ENCODE assay signal across 1 cellular context in the genomic region with DNA sequence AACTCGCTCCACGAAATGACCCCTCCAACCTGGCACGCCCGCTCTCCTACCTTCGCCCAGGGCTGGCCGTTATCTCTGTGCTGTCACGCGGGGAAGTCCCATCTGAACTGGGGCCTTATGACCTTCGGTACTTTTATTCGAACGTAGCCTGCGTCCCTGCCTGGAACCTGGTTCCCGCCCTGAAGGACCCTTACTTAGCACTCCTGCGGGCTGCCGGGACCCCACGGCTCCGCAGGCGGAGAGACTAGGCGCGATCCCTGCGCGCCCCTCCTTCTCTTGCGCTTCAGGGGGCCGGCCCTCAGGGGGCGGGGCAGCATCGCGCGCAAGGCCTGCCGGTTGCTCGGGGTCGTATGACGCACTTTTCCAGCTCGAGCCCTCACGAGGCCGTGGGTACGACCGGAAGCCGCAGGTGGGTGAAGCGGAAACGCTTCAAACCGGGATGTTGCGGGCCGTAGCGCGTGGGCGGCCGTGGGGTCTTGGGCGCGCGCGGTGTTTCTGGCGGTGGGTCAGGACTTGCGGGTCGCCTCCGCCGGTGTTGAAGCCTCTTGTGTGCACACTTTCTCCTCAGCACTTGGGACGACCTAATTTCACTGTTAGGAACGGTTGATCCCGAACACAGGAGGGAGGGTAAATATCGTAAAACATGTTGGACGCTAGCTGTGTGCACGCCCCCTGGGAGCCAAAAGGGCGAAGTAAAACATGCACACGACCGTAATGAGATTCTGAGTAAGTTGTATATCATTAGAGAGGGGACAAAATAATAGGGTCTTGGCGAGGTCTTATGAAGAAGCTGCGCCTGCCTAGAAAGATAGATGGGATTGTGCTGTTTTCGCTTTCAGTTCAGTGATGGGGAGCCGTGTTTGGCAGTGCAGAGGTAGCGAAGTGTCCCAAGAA.
TF ChIP-seq lines count a peak whose summit lies in the region.

A gene (plus strand): TSS at position 325 of the 894 bp plus-strand sequence. CDS start 6,991 bp downstream, outside the sequence.
A gene with protein sequence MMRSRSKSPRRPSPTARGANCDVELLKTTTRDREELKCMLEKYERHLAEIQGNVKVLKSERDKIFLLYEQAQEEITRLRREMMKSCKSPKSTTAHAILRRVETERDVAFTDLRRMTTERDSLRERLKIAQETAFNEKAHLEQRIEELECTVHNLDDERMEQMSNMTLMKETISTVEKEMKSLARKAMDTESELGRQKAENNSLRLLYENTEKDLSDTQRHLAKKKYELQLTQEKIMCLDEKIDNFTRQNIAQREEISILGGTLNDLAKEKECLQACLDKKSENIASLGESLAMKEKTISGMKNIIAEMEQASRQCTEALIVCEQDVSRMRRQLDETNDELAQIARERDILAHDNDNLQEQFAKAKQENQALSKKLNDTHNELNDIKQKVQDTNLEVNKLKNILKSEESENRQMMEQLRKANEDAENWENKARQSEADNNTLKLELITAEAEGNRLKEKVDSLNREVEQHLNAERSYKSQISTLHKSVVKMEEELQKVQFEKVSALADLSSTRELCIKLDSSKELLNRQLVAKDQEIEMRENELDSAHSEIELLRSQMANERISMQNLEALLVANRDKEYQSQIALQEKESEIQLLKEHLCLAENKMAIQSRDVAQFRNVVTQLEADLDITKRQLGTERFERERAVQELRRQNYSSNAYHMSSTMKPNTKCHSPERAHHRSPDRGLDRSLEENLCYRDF (minus strand): TSS at position 300 of the 894 bp plus-strand sequence. CDS start 45,503 bp downstream, outside the sequence.

TF ChIP-seq in HepG2, 621 proteins besides CTCF, POLR2A, EP300 and RAD21 (continued from another document and continues in another):
- TF ChIP-seq PITX1 (CRISPR knock-in tag; IDR thresholded peaks at IDR 0.05) = peak; percentile 90
- no peak for TF ChIP-seq RFX1 (IDR thresholded peaks at IDR 0.05)
- TF ChIP-seq, protein P1, sequence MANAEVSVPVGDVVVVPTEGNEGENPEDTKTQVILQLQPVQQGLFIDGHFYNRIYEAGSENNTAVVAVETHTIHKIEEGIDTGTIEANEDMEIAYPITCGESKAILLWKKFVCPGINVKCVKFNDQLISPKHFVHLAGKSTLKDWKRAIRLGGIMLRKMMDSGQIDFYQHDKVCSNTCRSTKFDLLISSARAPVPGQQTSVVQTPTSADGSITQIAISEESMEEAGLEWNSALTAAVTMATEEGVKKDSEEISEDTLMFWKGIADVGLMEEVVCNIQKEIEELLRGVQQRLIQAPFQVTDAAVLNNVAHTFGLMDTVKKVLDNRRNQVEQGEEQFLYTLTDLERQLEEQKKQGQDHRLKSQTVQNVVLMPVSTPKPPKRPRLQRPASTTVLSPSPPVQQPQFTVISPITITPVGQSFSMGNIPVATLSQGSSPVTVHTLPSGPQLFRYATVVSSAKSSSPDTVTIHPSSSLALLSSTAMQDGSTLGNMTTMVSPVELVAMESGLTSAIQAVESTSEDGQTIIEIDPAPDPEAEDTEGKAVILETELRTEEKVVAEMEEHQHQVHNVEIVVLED (CRISPR knock-in tag; IDR thresholded peaks at IDR 0.05; ENCODE audit: borderline replicate concordance) = peak; percentile 96
- TF ChIP-seq, protein P2, sequence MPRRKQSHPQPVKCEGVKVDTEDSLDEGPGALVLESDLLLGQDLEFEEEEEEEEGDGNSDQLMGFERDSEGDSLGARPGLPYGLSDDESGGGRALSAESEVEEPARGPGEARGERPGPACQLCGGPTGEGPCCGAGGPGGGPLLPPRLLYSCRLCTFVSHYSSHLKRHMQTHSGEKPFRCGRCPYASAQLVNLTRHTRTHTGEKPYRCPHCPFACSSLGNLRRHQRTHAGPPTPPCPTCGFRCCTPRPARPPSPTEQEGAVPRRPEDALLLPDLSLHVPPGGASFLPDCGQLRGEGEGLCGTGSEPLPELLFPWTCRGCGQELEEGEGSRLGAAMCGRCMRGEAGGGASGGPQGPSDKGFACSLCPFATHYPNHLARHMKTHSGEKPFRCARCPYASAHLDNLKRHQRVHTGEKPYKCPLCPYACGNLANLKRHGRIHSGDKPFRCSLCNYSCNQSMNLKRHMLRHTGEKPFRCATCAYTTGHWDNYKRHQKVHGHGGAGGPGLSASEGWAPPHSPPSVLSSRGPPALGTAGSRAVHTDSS (CRISPR knock-in tag; conservative IDR thresholded peaks at IDR 0.05) = 0 out of 2 replicates have a peak, but pooled peaks have one; percentile 43
- no peak for TF ChIP-seq SCMH1 (CRISPR knock-in tag; IDR thresholded peaks at IDR 0.05; ENCODE audit: borderline replicate concordance)
- TF ChIP-seq, protein P3, sequence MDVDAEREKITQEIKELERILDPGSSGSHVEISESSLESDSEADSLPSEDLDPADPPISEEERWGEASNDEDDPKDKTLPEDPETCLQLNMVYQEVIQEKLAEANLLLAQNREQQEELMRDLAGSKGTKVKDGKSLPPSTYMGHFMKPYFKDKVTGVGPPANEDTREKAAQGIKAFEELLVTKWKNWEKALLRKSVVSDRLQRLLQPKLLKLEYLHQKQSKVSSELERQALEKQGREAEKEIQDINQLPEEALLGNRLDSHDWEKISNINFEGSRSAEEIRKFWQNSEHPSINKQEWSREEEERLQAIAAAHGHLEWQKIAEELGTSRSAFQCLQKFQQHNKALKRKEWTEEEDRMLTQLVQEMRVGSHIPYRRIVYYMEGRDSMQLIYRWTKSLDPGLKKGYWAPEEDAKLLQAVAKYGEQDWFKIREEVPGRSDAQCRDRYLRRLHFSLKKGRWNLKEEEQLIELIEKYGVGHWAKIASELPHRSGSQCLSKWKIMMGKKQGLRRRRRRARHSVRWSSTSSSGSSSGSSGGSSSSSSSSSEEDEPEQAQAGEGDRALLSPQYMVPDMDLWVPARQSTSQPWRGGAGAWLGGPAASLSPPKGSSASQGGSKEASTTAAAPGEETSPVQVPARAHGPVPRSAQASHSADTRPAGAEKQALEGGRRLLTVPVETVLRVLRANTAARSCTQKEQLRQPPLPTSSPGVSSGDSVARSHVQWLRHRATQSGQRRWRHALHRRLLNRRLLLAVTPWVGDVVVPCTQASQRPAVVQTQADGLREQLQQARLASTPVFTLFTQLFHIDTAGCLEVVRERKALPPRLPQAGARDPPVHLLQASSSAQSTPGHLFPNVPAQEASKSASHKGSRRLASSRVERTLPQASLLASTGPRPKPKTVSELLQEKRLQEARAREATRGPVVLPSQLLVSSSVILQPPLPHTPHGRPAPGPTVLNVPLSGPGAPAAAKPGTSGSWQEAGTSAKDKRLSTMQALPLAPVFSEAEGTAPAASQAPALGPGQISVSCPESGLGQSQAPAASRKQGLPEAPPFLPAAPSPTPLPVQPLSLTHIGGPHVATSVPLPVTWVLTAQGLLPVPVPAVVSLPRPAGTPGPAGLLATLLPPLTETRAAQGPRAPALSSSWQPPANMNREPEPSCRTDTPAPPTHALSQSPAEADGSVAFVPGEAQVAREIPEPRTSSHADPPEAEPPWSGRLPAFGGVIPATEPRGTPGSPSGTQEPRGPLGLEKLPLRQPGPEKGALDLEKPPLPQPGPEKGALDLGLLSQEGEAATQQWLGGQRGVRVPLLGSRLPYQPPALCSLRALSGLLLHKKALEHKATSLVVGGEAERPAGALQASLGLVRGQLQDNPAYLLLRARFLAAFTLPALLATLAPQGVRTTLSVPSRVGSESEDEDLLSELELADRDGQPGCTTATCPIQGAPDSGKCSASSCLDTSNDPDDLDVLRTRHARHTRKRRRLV (CRISPR knock-in tag; IDR thresholded peaks at IDR 0.05) = no peak
- TF ChIP-seq ZNF589 (CRISPR knock-in tag; conservative IDR thresholded peaks at IDR 0.05) = peak; percentile 89
- peak; percentile 73 for TF ChIP-seq FOXA3 (CRISPR knock-in tag; IDR thresholded peaks at IDR 0.05)
- TF ChIP-seq HOXA3 (CRISPR knock-in tag; IDR thresholded peaks at IDR 0.05) = peak; percentile 99
- no peak for TF ChIP-seq RCOR2 (CRISPR knock-in tag; IDR thresholded peaks at IDR 0.05)
- peak; percentile 98 for TF ChIP-seq ZBTB38 (CRISPR knock-in tag; IDR thresholded peaks at IDR 0.05)
- peak; percentile 91 for TF ChIP-seq RXRA (CRISPR knock-in tag; IDR thresholded peaks at IDR 0.05)
- TF ChIP-seq BCL6 (CRISPR knock-in tag; IDR thresholded peaks at IDR 0.05) = peak; percentile 78
- TF ChIP-seq, protein P4, sequence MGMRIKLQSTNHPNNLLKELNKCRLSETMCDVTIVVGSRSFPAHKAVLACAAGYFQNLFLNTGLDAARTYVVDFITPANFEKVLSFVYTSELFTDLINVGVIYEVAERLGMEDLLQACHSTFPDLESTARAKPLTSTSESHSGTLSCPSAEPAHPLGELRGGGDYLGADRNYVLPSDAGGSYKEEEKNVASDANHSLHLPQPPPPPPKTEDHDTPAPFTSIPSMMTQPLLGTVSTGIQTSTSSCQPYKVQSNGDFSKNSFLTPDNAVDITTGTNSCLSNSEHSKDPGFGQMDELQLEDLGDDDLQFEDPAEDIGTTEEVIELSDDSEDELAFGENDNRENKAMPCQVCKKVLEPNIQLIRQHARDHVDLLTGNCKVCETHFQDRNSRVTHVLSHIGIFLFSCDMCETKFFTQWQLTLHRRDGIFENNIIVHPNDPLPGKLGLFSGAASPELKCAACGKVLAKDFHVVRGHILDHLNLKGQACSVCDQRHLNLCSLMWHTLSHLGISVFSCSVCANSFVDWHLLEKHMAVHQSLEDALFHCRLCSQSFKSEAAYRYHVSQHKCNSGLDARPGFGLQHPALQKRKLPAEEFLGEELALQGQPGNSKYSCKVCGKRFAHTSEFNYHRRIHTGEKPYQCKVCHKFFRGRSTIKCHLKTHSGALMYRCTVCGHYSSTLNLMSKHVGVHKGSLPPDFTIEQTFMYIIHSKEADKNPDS (CRISPR knock-in tag; IDR thresholded peaks at IDR 0.05) = no peak
- TF ChIP-seq SNRNP70 (IDR thresholded peaks at IDR 0.05; ENCODE audit: low read depth, low read length) = no peak
- TF ChIP-seq ZNF317 (CRISPR knock-in tag; IDR thresholded peaks at IDR 0.05) = peak; percentile 87
- TF ChIP-seq, protein P5, sequence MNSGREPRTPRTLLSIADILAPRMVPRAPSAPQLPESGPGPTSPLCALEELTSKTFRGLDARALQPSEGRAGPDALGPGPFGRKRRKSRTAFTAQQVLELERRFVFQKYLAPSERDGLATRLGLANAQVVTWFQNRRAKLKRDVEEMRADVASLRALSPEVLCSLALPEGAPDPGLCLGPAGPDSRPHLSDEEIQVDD (CRISPR knock-in tag; IDR thresholded peaks at IDR 0.05; ENCODE audit: borderline replicate concordance) = peak; percentile 49; the same call in 1 of the 2 replicates
- TF ChIP-seq, protein P6, sequence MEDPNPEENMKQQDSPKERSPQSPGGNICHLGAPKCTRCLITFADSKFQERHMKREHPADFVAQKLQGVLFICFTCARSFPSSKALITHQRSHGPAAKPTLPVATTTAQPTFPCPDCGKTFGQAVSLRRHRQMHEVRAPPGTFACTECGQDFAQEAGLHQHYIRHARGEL (CRISPR knock-in tag; IDR thresholded peaks at IDR 0.05) = no peak
- peak; percentile 96 for TF ChIP-seq SATB2 (CRISPR knock-in tag; IDR thresholded peaks at IDR 0.05)
- 0 out of 2 replicates have a peak, but pooled peaks have one; percentile 81 for TF ChIP-seq KLF15 (CRISPR knock-in tag; IDR thresholded peaks at IDR 0.05; ENCODE audit: borderline replicate concordance)
- peak; percentile 85; the same call in 1 of the 2 replicates for TF ChIP-seq ZFP1 (CRISPR knock-in tag; IDR thresholded peaks at IDR 0.05)
- TF ChIP-seq, protein P7, sequence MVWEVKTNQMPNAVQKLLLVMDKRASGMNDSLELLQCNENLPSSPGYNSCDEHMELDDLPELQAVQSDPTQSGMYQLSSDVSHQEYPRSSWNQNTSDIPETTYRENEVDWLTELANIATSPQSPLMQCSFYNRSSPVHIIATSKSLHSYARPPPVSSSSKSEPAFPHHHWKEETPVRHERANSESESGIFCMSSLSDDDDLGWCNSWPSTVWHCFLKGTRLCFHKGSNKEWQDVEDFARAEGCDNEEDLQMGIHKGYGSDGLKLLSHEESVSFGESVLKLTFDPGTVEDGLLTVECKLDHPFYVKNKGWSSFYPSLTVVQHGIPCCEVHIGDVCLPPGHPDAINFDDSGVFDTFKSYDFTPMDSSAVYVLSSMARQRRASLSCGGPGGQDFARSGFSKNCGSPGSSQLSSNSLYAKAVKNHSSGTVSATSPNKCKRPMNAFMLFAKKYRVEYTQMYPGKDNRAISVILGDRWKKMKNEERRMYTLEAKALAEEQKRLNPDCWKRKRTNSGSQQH (CRISPR knock-in tag; IDR thresholded peaks at IDR 0.05; ENCODE audit: low read depth) = peak; percentile 87; the same call in 1 of the 2 replicates
- TF ChIP-seq ELF1 (CRISPR knock-in tag; IDR thresholded peaks at IDR 0.05) = peak; percentile 94
- 0 out of 2 replicates have a peak, but pooled peaks have one; percentile 73 for TF ChIP-seq REL (CRISPR knock-in tag; conservative IDR thresholded peaks at IDR 0.05)
- TF ChIP-seq ZKSCAN8 (CRISPR knock-in tag; IDR thresholded peaks at IDR 0.05; ENCODE audit: borderline replicate concordance) = peak; percentile 89; the same call in 1 of the 2 replicates
- TF ChIP-seq CREB1 (IDR thresholded peaks at IDR 0.05) = peak; percentile 84
- peak; percentile 92 for TF ChIP-seq CREB1 (CRISPR knock-in tag; IDR thresholded peaks at IDR 0.05)
- peak; percentile 96 for TF ChIP-seq ZNF556 (CRISPR knock-in tag; IDR thresholded peaks at IDR 0.05; ENCODE audit: borderline replicate concordance)
- TF ChIP-seq ZNF264 (CRISPR knock-in tag; IDR thresholded peaks at IDR 0.05) = peak; percentile 81
- 0 out of 2 replicates have a peak, but pooled peaks have one; percentile 11 for TF ChIP-seq ZNF484 (CRISPR knock-in tag; IDR thresholded peaks at IDR 0.05; ENCODE audit: borderline replicate concordance, low read depth)
- TF ChIP-seq HCFC1 (IDR thresholded peaks at IDR 0.05; ENCODE audit: low read depth, low read length) = peak; percentile 62
- TF ChIP-seq IRF2 (CRISPR knock-in tag; IDR thresholded peaks at IDR 0.05) = peak; percentile 95
- peak; percentile 100 for TF ChIP-seq ZNF274 (CRISPR knock-in tag; IDR thresholded peaks at IDR 0.05)
- TF ChIP-seq NFE2L2 (IDR thresholded peaks at IDR 0.05; ENCODE audit: low read length) = no peak
- TF ChIP-seq RFX5 (IDR thresholded peaks at IDR 0.05; ENCODE audit: low read depth, low read length) = peak; percentile 59; the same call in 1 of the 2 replicates
- peak; percentile 96 for TF ChIP-seq ZNF572 (CRISPR knock-in tag; IDR thresholded peaks at IDR 0.05)
- no peak for TF ChIP-seq ZNF180 (CRISPR knock-in tag; IDR thresholded peaks at IDR 0.05; ENCODE audit: borderline replicate concordance, low read depth)
- peak; percentile 82; the same call in 1 of the 2 replicates for TF ChIP-seq REXO4 (CRISPR knock-in tag; IDR thresholded peaks at IDR 0.05; ENCODE audit: borderline replicate concordance)
- TF ChIP-seq, protein P8, sequence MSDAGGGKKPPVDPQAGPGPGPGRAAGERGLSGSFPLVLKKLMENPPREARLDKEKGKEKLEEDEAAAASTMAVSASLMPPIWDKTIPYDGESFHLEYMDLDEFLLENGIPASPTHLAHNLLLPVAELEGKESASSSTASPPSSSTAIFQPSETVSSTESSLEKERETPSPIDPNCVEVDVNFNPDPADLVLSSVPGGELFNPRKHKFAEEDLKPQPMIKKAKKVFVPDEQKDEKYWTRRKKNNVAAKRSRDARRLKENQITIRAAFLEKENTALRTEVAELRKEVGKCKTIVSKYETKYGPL (CRISPR knock-in tag; IDR thresholded peaks at IDR 0.05) = no peak
- no peak for TF ChIP-seq ZNF672 (CRISPR knock-in tag; IDR thresholded peaks at IDR 0.05)
